Comparison of ENCODE assay signal across 1 cellular context in genomic region chr2:20182241-20182931, GRCh38.
TF ChIP-seq lines count a peak whose summit lies in the region.

No MANE protein-coding gene starts in this region.

TF ChIP-seq in K562, 482 proteins besides CTCF, POLR2A, EP300 and RAD21 (continued from another document and continues in another):
- TF ChIP-seq ARID3A (IDR thresholded peaks at IDR 0.05; ENCODE audit: borderline replicate concordance, low read depth, low read length) (no peak), ZHX1 (conservative IDR thresholded peaks at IDR 0.05; ENCODE audit: low read length) (no peak), MAZ (CRISPR knock-in tag; conservative IDR thresholded peaks at IDR 0.05 in 1 of 2, IDR thresholded peaks at IDR 0.05 in 1 of 2) (0 out of 4 replicates have a peak, but pooled peaks of 1 of the 2 experiments have one; percentile 26), MGA (IDR thresholded peaks at IDR 0.05) (peak; percentile 73), LARP7 (IDR thresholded peaks at IDR 0.05) (no peak), CHD1 (IDR thresholded peaks at IDR 0.05; ENCODE audit: low read length) (no peak), CEBPZ (IDR thresholded peaks at IDR 0.05; ENCODE audit: borderline replicate concordance, low read depth, low read length) (no peak), ZNF217 (CRISPR knock-in tag; IDR thresholded peaks at IDR 0.05) (no peak), ZNF592 (IDR thresholded peaks at IDR 0.05) (peak; percentile 65; the same call in 1 of the 2 replicates), ZFP1 (CRISPR knock-in tag; IDR thresholded peaks at IDR 0.05) (no peak), U2AF1 (optimal IDR thresholded peaks at IDR 0.05; ENCODE audit: low read depth, low read length) (no peak), ZFX (CRISPR knock-in tag; IDR thresholded peaks at IDR 0.05) (peak; percentile 50; the same call in 1 of the 2 replicates), NEUROD1 (IDR thresholded peaks at IDR 0.05; ENCODE audit: borderline replicate concordance, low read depth, low read length, partially characterized antibody) (peak; percentile 38)
